15 cellular contexts compared by ENCODE assay signal in the genomic region with DNA sequence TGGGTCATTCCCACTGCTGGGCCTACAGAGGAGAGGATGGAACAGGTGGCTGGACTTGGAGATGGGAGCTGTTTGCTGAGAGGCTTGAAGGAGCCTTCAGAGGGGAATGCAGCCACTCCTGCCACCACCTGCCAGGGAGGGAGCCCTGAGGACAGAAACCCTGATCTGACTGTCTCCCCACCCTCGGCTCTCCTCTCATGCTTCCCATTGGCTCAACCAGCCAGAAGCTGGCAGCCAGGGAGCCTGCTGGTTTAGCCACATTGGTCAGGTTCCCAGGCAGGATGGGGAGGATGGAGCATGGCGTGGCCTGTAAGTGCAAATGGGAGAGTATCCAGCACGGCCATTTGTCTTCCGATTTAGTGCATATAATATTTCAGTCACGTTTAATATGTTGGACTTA. TPM values are rescaled to one million over a fixed set of nuclear protein-coding genes. Genes with fewer than 3 reads are reported as not detected.
A peak's percentile ranks its signal among the peaks of the same experiment; 100 is the strongest.
DNase-seq lines count a peak whose midpoint lies in the region; ATAC-seq and TF ChIP-seq lines count a peak whose summit lies in the region.
"Had no signal": no experiment of that assay in that cellular context is flagged by ENCODE, and none has a peak within 500 bp of the region (broad histone marks: within the 10 kb centered on the region; RNA-seq: fewer than 3 reads in every experiment).

No MANE protein-coding gene starts in this region.

- H3K9me3 ChIP-seq in tibial artery: no peaks in the 10 kb centered on the region

- H3K4me3 Mint-ChIP-seq in CD14-positive monocyte: no peak overlapping the region
- H3K4me3 Mint-ChIP-seq: CD4-positive, alpha-beta memory T cell had no signal

- no peaks in the 10 kb centered on the region for H3K4me1 ChIP-seq in tibial artery

- H3K27me3 Mint-ChIP-seq in CD14-positive monocyte (ENCODE audit: low read depth in 3 of 3): peaks cover 0 to 4% (median 2%) of the 10 kb centered on the region in 3 donors

- peaks cover 0 to 19% of the 10 kb centered on the region in 2 donors for H3K27me3 ChIP-seq in tibial artery

- peaks cover 68 to 74% of the 10 kb centered on the region in 2 donors for H3K36me3 Mint-ChIP-seq in CD14-positive monocyte
- H3K36me3 Mint-ChIP-seq: CD4-positive, alpha-beta memory T cell had no signal

- no peak overlapping the region for H3K27ac ChIP-seq in tibial artery

- H3K36me3 ChIP-seq in tibial artery: no peaks in the 10 kb centered on the region

- H3K27ac Mint-ChIP-seq in CD14-positive monocyte: peak overlapping the region; percentile 57 to 100 (median 99)

- DNase-seq in CD14-positive monocyte (ENCODE audit: low spot score) (no peak), ELF-1 (ENCODE audit: low read depth, low spot score) (peak; percentile 32), NCI-H510A treated with DMSO at 0.1 percent for 48 hours (lab: John Stamatoyannopoulos, UW) (peak; percentile 51), islet precursor cell (peak; percentile 32), tibial artery (no peak), DMS153 treated with DMSO at 0.1 percent for 48 hours (lab: John Stamatoyannopoulos, UW; ENCODE audit: unreplicated experiment) (no peak)
- DNase-seq: Calu3; CD4-positive, alpha-beta memory T cell; NCI-H1105; NCI-H1930; NK-92 treated with Interleukin-12 subunit alpha and Interleukin-12 subunit beta, amount 100 ng/mL, for 24 hours; SHP77 had no signal

- no peak overlapping the region for H3K4me3 ChIP-seq in tibial artery
- H3K4me3 ChIP-seq: GM12878 had no signal

- intact Hi-C loops in CD14-positive monocyte (cut with micrococcal nuclease) (loop anchor here (2.0 to 5.0 kb wide), 3 partner anchors 13 to 201 kb away; a partner anchor contains a TSS), tibial artery (cut with DNase I; ENCODE audit: low total_unique reads) (no loop called here)

- H3K9me3 Mint-ChIP-seq in CD14-positive monocyte: peaks cover 0 to 13% (median 0%) of the 10 kb centered on the region in 7 donors
- H3K9me3 Mint-ChIP-seq: CD4-positive, alpha-beta memory T cell had no signal

- no peak for ATAC-seq in HG02678 (IDR thresholded peaks at IDR 0.05; ENCODE audit: unreplicated experiment)
- ATAC-seq: GM12878, SK-N-SH treated with all-trans-retinoic acid at 6 μM for 48 hours had no signal

- no peak for TF ChIP-seq CTCF in CD14-positive monocyte (IDR thresholded peaks at IDR 0.05)
- TF ChIP-seq CTCF in tibial artery (IDR thresholded peaks at IDR 0.05): no peak

- H3K4me1 Mint-ChIP-seq in CD14-positive monocyte: peaks cover 97% of the 10 kb centered on the region

RNA-seq across cellular contexts. Expression of a gene that starts 12.8 kb away (rescaled TPM):
- 100 to 1,000 TPM; 175 to 303 TPM for polyA plus RNA-seq in CD14-positive monocyte
- polyA plus RNA-seq: CD4-positive, alpha-beta memory T cell had no signal

RNA-seq across cellular contexts. Expression of a gene that starts 45.5 kb away (rescaled TPM):
- polyA plus RNA-seq in CD14-positive monocyte: not detected
- polyA plus RNA-seq: CD4-positive, alpha-beta memory T cell; GM12878 had no signal

Comparison
In these comparisons a context has a peak if more than half of its experiments do, and no peak if none do; other contexts are left out.
1. DNase-seq: peak in ELF-1 (single experiment), NCI-H510A treated with DMSO at 0.1 percent for 48 hours (single experiment) and islet precursor cell (single experiment); none in CD14-positive monocyte (single experiment), tibial artery (0 of 2) and DMS153 treated with DMSO at 0.1 percent for 48 hours (single experiment).